ENCODE assay signal across 9 cellular contexts in genomic region chr12:54337280-54337842, GRCh38. TPM values are rescaled to one million over a fixed set of nuclear protein-coding genes. Genes with fewer than 3 reads are reported as not detected.
DNase-seq lines count a peak whose midpoint lies in the region.
"Had no signal": no experiment of that assay in that cellular context is flagged by ENCODE, and none has a peak within 500 bp of the region (broad histone marks: within the 10 kb centered on the region; RNA-seq: fewer than 3 reads in every experiment).

No MANE protein-coding gene starts in this region.

- 52 to 71% methylated on average over 3 of the region's 3 CpGs for WGBS in GM23248 (ENCODE audit: low coverage in 1 of 2, low lambda C conversion rate in 2 of 2, missing lambda C conversion rate in 2 of 2), 2 experiments

- no peak overlapping the region for H2AFZ ChIP-seq in GM23248

- peak overlapping the region; percentile 50 for H3K4me2 ChIP-seq in GM23248 (ENCODE audit: unreplicated experiment)

- no peaks in the 10 kb centered on the region for H3K9me3 ChIP-seq in GM23248 (ENCODE audit: low read depth)
- H3K9me3 ChIP-seq in mucosa of stomach (ENCODE audit: control insufficient read depth, low read length): no peaks in the 10 kb centered on the region

- H3K36me3 ChIP-seq in GM23248 (ENCODE audit: low read depth) (no peaks in the 10 kb centered on the region), mucosa of stomach (ENCODE audit: control insufficient read depth, insufficient read depth, low read length) (peaks cover 3% of the 10 kb centered on the region)

- H4K20me1 ChIP-seq in GM23248 (ENCODE audit: insufficient read depth): peaks cover 12% of the 10 kb centered on the region; the same call in 1 of the 2 replicates

- peak overlapping the region; percentile 27 for H3K27ac ChIP-seq in GM23248

- H3K9ac ChIP-seq in GM23248: peak overlapping the region; percentile 10; the same call in 1 of the 2 replicates
- peak overlapping the region; percentile 20 for H3K9ac ChIP-seq in mucosa of stomach (ENCODE audit: low read length)

- H3F3A ChIP-seq in GM23248 (ENCODE audit: insufficient read depth): peaks cover 29% of the 10 kb centered on the region

- peaks cover 99% of the 10 kb centered on the region for H3K79me2 ChIP-seq in GM23248 (ENCODE audit: insufficient read depth)

- H3K27me3 ChIP-seq in GM23248 (replicated peaks; ENCODE audit: insufficient read depth) (no peaks in the 10 kb centered on the region), mucosa of stomach (ENCODE audit: control insufficient read depth, insufficient read depth, low read length) (no peaks in the 10 kb centered on the region)

- H3K4me1 ChIP-seq in GM23248 (ENCODE audit: insufficient read depth) (peaks cover 18% of the 10 kb centered on the region), mucosa of stomach (ENCODE audit: control insufficient read depth, insufficient read depth, low read length) (peaks cover 27% of the 10 kb centered on the region)

- H3K9me2 ChIP-seq in GM23248 (ENCODE audit: insufficient read depth): no peaks in the 10 kb centered on the region

- in situ Hi-C loops in GM23248 (cut with MboI): no loop called here

- H3K4me3 ChIP-seq in GM23248 (no peak overlapping the region), mucosa of stomach (ENCODE audit: low read length) (no peak overlapping the region)

- DNase-seq in GM23248 (peak; percentile 34), astrocyte of the hippocampus (ENCODE audit: low read depth, low spot score) (peak; percentile 14), NCI-H2171 (lab: John Stamatoyannopoulos, UW) (no peak), D341Med (ENCODE audit: low spot score) (no peak), SKM-1 treated with dmso at 0.1 percent for 144 hours (lab: John Stamatoyannopoulos, UW; ENCODE audit: unreplicated experiment) (no peak)
- DNase-seq: activated CD4-positive, alpha-beta T cell treated with anti-CD3 and anti-CD28 coated beads, Interleukin-2, amount 50 U/mL, for 1 hour; NCI-H1048 had no signal

RNA-seq across cellular contexts. Expression of gene COPZ1, which starts 12.4 kb away (rescaled TPM):
- total RNA-seq in GM23248 (2014; rRNA removed; shearing (Covaris generic)): 149 and 204 TPM in 2 replicates
- polyA plus RNA-seq in GM23248 (2016; fragmentation: Nextera tagmentation; extraction: Ambion mirVana): 170 and 183 TPM in 2 replicates

RNA-seq across cellular contexts. Expression of gene GPR84, which starts 26.9 kb away (rescaled TPM):
- total RNA-seq in GM23248 (2014; rRNA removed; shearing (Covaris generic)): not detected in 2 replicates
- not detected in 2 replicates for polyA plus RNA-seq in GM23248 (2016; fragmentation: Nextera tagmentation; extraction: Ambion mirVana)
- total RNA-seq: endothelial cell of umbilical vein had no signal
- polyA plus RNA-seq: endothelial cell of umbilical vein had no signal

RNA-seq across cellular contexts. Expression of gene NFE2, which starts 36.5 kb away (rescaled TPM):
- not detected in 2 replicates for total RNA-seq in GM23248 (2014; rRNA removed; shearing (Covaris generic))
- polyA plus RNA-seq in GM23248 (2016; fragmentation: Nextera tagmentation; extraction: Ambion mirVana): 0.46 TPM in 1 of 2 replicates, not detected in the other
- total RNA-seq: endothelial cell of umbilical vein had no signal
- polyA plus RNA-seq: endothelial cell of umbilical vein had no signal

RNA-seq across cellular contexts. Expression of gene ZNF385A, which starts 47.2 kb away (rescaled TPM):
- total RNA-seq in GM23248 (2014; rRNA removed; shearing (Covaris generic)): 1.6 and 1.8 TPM in 2 replicates
- 2.9 and 3.1 TPM in 2 replicates for polyA plus RNA-seq in GM23248 (2016; fragmentation: Nextera tagmentation; extraction: Ambion mirVana)

RNA-seq across cellular contexts. Expression of gene HNRNPA1, which starts 56.8 kb away (rescaled TPM):
- total RNA-seq in GM23248 (2014; rRNA removed; shearing (Covaris generic)): 217 and 226 TPM in 2 replicates
- 346 and 351 TPM in 2 replicates for polyA plus RNA-seq in GM23248 (2016; fragmentation: Nextera tagmentation; extraction: Ambion mirVana)

Comparison
In these comparisons a context has a peak if more than half of its experiments do, and no peak if none do; other contexts are left out.
1. DNase-seq: peak in GM23248 (single experiment) and astrocyte of the hippocampus (single experiment); none in NCI-H2171 (single experiment), D341Med (single experiment) and SKM-1 treated with dmso at 0.1 percent for 144 hours (single experiment).